ENCODE assay signal across 1 cellular context in the genomic region with DNA sequence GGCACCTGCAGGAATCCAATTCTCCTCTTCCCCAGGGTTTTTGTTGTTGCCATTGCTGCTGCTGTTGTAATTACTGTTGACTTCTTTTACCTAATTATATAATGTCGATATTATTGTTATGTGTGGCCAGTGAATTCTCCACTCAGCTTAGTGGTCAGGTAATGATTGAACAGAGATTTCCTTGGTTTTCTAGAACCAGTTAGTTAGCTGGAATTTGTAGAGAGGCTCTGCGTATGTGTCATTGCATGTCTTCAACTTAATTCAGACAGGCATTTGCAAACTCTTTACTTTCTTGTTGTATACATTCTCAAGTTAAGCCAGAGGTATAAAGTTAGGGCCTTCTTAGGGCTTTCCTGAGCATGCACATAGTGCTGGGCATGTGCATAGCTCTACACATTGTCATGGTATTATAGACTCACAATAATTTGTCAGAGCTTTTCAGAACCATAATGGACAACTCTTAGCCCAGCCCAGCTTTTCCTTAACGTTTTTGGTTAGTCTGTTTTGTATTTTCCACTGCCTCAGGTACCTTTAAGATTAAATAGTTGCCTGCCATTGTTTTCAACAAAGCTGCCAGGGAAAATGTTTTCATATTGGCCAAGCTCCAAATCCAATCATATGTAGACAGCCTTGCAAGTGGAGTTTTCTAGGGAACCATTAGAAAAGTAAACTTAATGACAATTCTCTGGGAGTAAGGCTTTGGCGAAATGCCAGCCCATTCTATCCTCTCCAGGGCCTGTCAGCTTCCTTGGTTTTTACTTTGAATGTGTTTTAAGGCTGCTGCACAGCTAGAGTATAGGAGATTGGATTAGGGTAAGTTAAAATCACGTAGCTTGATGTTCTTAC.
TF ChIP-seq lines count a peak whose summit lies in the region.

No MANE protein-coding gene starts in this region.

TF ChIP-seq in A549, 52 proteins besides CTCF, POLR2A, EP300 and RAD21 (continued from another document):
- TF ChIP-seq, protein P1, sequence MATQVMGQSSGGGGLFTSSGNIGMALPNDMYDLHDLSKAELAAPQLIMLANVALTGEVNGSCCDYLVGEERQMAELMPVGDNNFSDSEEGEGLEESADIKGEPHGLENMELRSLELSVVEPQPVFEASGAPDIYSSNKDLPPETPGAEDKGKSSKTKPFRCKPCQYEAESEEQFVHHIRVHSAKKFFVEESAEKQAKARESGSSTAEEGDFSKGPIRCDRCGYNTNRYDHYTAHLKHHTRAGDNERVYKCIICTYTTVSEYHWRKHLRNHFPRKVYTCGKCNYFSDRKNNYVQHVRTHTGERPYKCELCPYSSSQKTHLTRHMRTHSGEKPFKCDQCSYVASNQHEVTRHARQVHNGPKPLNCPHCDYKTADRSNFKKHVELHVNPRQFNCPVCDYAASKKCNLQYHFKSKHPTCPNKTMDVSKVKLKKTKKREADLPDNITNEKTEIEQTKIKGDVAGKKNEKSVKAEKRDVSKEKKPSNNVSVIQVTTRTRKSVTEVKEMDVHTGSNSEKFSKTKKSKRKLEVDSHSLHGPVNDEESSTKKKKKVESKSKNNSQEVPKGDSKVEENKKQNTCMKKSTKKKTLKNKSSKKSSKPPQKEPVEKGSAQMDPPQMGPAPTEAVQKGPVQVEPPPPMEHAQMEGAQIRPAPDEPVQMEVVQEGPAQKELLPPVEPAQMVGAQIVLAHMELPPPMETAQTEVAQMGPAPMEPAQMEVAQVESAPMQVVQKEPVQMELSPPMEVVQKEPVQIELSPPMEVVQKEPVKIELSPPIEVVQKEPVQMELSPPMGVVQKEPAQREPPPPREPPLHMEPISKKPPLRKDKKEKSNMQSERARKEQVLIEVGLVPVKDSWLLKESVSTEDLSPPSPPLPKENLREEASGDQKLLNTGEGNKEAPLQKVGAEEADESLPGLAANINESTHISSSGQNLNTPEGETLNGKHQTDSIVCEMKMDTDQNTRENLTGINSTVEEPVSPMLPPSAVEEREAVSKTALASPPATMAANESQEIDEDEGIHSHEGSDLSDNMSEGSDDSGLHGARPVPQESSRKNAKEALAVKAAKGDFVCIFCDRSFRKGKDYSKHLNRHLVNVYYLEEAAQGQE (IDR thresholded peaks at IDR 0.05), result no peak
- no peak for TF ChIP-seq FOSL2 (IDR thresholded peaks at IDR 0.05)
- TF ChIP-seq FOSL2 (CRISPR knock-in tag; IDR thresholded peaks at IDR 0.05), result no peak
- no peak for TF ChIP-seq TFCP2L1 (CRISPR knock-in tag; IDR thresholded peaks at IDR 0.05)
- TF ChIP-seq, protein P2, sequence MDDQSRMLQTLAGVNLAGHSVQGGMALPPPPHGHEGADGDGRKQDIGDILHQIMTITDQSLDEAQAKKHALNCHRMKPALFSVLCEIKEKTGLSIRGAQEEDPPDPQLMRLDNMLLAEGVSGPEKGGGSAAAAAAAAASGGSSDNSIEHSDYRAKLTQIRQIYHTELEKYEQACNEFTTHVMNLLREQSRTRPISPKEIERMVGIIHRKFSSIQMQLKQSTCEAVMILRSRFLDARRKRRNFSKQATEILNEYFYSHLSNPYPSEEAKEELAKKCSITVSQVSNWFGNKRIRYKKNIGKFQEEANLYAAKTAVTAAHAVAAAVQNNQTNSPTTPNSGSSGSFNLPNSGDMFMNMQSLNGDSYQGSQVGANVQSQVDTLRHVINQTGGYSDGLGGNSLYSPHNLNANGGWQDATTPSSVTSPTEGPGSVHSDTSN (IDR thresholded peaks at IDR 0.05), result no peak
- TF ChIP-seq CHD2 (IDR thresholded peaks at IDR 0.05; ENCODE audit: low read length, partially characterized antibody), result no peak
